32 cellular contexts compared by ENCODE assay signal in the genomic region with DNA sequence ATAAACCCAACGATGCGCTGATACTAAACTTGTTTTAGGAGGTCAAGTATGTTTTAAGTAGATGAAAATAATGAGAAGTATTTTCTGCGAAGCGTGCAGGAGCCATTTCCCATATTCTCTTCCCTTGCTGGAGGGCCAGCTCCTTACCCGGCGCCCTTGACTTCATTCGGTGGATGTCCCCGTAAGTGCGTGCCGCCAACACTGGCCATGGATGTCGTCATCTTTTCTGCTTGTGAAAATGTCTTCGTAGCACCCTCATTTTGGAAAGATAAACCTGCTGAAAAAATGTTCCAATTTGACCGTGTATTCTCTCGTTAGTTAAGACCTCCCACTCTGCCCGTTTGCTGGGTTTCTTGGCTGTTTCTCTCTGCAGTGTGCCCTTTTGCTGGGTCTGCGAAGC.
"Had no signal": no experiment of that assay in that cellular context is flagged by ENCODE, and none has a peak within 500 bp of the region (broad histone marks: within the 10 kb centered on the region; RNA-seq: fewer than 3 reads in every experiment).

No MANE protein-coding gene starts in this region.

- H2AFZ ChIP-seq: neural progenitor cell, parathyroid adenoma had no signal

- H3K4me1 Mint-ChIP-seq: mesothelial cell of epicardium; stimulated activated memory B cell treated with anti-CD40 and anti-IgM and Interleukin-4, amounts not matched to agents 10 μg/mL and 1 μg/mL and 100 μg/mL, for 72 hours; stimulated activated naive CD8-positive, alpha-beta T cell treated with anti-CD3 and anti-CD28 coated beads, Interleukin-15, amount 100 ng/mL, for 72 hours had no signal

- DNase-seq: hippocampal formation; kidney glomerular epithelial cell; left cardiac atrium; lower lobe of right lung; mammary epithelial cell; mesendoderm; naive B cell; natural killer cell; nephron progenitor cell; occipital lobe; sigmoid colon; small intestine; stimulated activated CD4-positive, alpha-beta T cell treated with anti-CD3 and anti-CD28 coated beads, Interleukin-1b, Interleukin-23, amount 100 ng/mL, for 48 hours; stimulated activated CD4-positive, alpha-beta T cell treated with anti-CD3 and anti-CD28 coated beads, Interleukin-2, amount 100 ng/mL, for 48 hours; stimulated activated CD4-positive, alpha-beta T cell treated with anti-CD3 and anti-CD28 coated beads, Interleukin-4, amount 100 ng/mL, for 4 hours; stimulated activated CD8-positive, alpha-beta memory T cell treated with anti-CD3 and anti-CD28 coated beads, Interleukin-4, amount 100 ng/mL, for 48 hours; stimulated activated naive CD4-positive, alpha-beta T cell treated with Interleukin-2 at 50 U/mL for 16 hours; stimulated activated naive CD8-positive, alpha-beta T cell treated with anti-CD3 and anti-CD28 coated beads, Interleukin-15, amount 100 ng/mL, for 72 hours; testis; thyroid gland; trophoblast cell; upper lobe of right lung had no signal

- H3K4me3 ChIP-seq: left lung, lower lobe of right lung, neural progenitor cell, right atrium auricular region, sigmoid colon, testis, thyroid gland, upper lobe of right lung had no signal

- H3K4me2 ChIP-seq: neural progenitor cell had no signal

- H3K79me2 ChIP-seq: parathyroid adenoma had no signal

- H3K9me3 ChIP-seq: left lung, lower lobe of right lung, neutrophil, right atrium auricular region, sigmoid colon, testis, thyroid gland, upper lobe of right lung had no signal

- H3K4me1 ChIP-seq: left lung, lower lobe of right lung, parathyroid adenoma, right atrium auricular region, sigmoid colon, testis, thyroid gland, upper lobe of right lung had no signal

- H3K27me3 Mint-ChIP-seq: naive B cell; stimulated activated memory B cell treated with anti-CD40 and anti-IgM and Interleukin-4, amounts not matched to agents 10 μg/mL and 1 μg/mL and 100 μg/mL, for 72 hours; stimulated activated naive CD8-positive, alpha-beta T cell treated with anti-CD3 and anti-CD28 coated beads, Interleukin-15, amount 100 ng/mL, for 72 hours had no signal

- H3K27ac ChIP-seq: left lung, lower lobe of right lung, neural progenitor cell, neutrophil, parathyroid adenoma, right atrium auricular region, sigmoid colon, testis, thyroid gland, upper lobe of right lung had no signal

- H3K9me3 Mint-ChIP-seq: mesothelial cell of epicardium; naive B cell; natural killer cell; nephron progenitor cell; neural progenitor cell; stimulated activated memory B cell treated with anti-CD40 and anti-IgM and Interleukin-4, amounts not matched to agents 10 μg/mL and 1 μg/mL and 100 μg/mL, for 72 hours; stimulated activated naive CD8-positive, alpha-beta T cell treated with anti-CD3 and anti-CD28 coated beads, Interleukin-15, amount 100 ng/mL, for 72 hours had no signal

- H3K36me3 ChIP-seq: left lung, lower lobe of right lung, neural progenitor cell, neutrophil, right atrium auricular region, sigmoid colon, thyroid gland, upper lobe of right lung had no signal

- FAIRE-seq: keratinocyte, small intestine, urothelium cell line had no signal

- H3K4me3 Mint-ChIP-seq: mesothelial cell of epicardium; naive B cell; natural killer cell; nephron progenitor cell; neural progenitor cell; stimulated activated memory B cell treated with anti-CD40 and anti-IgM and Interleukin-4, amounts not matched to agents 10 μg/mL and 1 μg/mL and 100 μg/mL, for 72 hours; stimulated activated naive CD8-positive, alpha-beta T cell treated with anti-CD3 and anti-CD28 coated beads, Interleukin-15, amount 100 ng/mL, for 72 hours had no signal

- H3K36me3 Mint-ChIP-seq: mesothelial cell of epicardium, natural killer cell, neural progenitor cell had no signal

- H3K27ac Mint-ChIP-seq: mesothelial cell of epicardium; natural killer cell; nephron progenitor cell; neural progenitor cell; progenitor cell of endocrine pancreas; stimulated activated memory B cell treated with anti-CD40 and anti-IgM and Interleukin-4, amounts not matched to agents 10 μg/mL and 1 μg/mL and 100 μg/mL, for 72 hours had no signal

- H3K27me3 ChIP-seq: left lung, neural progenitor cell, neutrophil, right atrium auricular region, sigmoid colon, testis, thyroid gland, upper lobe of right lung had no signal

- H3K9ac ChIP-seq: neural progenitor cell, parathyroid adenoma had no signal

- ATAC-seq: left cardiac atrium; left lung; lower lobe of right lung; natural killer cell; stimulated activated memory B cell treated with anti-CD40 and anti-IgM and Interleukin-4, amounts not matched to agents 10 μg/mL and 1 μg/mL and 100 μg/mL, for 72 hours; stimulated activated naive CD8-positive, alpha-beta T cell treated with anti-CD3 and anti-CD28 coated beads, Interleukin-15, amount 100 ng/mL, for 72 hours; upper lobe of right lung had no signal
